Comparison of ENCODE assay signal across 8 cellular contexts in the genomic region with DNA sequence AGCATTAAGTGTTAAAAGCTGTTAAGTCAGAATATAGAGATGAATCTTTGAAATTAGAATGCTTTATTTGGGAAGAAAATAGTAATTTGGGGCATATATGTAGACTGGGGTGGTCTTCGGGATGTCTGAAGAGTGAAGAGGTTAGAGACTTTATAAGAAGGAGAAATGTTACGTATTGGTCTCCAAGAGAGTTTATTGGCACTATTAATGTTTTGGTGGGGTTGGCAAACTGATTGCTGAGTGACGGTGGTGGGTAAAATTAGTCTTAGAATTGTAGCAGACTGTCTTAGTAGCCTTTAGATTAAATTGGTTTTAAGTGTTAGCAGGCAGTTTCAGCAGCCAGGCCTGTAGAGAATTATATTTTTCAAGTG. TPM values are rescaled to one million over a fixed set of nuclear protein-coding genes. Genes with fewer than 3 reads are reported as not detected.
A peak's percentile ranks its signal among the peaks of the same experiment; 100 is the strongest.
DNase-seq lines count a peak whose midpoint lies in the region; ATAC-seq and TF ChIP-seq lines count a peak whose summit lies in the region.

No MANE protein-coding gene starts in this region.

- H3K36me3 ChIP-seq in NT2/D1 (ENCODE audit: insufficient read depth, insufficient read length, low read length) (no peaks in the 10 kb centered on the region), osteoblast (ENCODE audit: insufficient read depth, low read length) (no peaks in the 10 kb centered on the region)

- peak overlapping the region; percentile 97 for H3K27ac ChIP-seq in osteoblast (ENCODE audit: low read depth, low read length)

- ATAC-seq in HG03280 (IDR thresholded peaks at IDR 0.05; ENCODE audit: unreplicated experiment): no peak

- H3K4me3 ChIP-seq in NT2/D1 (ENCODE audit: insufficient read length, low read depth): peak overlapping the region; percentile 74
- peak overlapping the region; percentile 89 for H3K4me3 ChIP-seq in osteoblast (ENCODE audit: insufficient read depth, low read length)

- in situ Hi-C loops in Caki2 (cut with HindIII; ENCODE audit: low pct_unique_long_range_greater_than_20kb, low sequenced_read_pairs): no loop called here

- DNase-seq in Caki2 (ENCODE audit: low read depth): peak; percentile 7
- no peak for DNase-seq in NT2/D1 (ENCODE audit: low read depth, low spot score)
- no peak for DNase-seq in endothelial cell (ENCODE audit: low spot score)
- no peak for DNase-seq in osteoblast (ENCODE audit: insufficient read length, low spot score, missing footprints)
- no peak for DNase-seq in 8988T
- DNase-seq in CD1c-positive myeloid dendritic cell (ENCODE audit: extremely low spot score): no peak
- no peak for DNase-seq in nucleus accumbens (lab: John Stamatoyannopoulos, UW)

- peak overlapping the region; percentile 99 for H3K4me2 ChIP-seq in osteoblast (ENCODE audit: insufficient read depth, low read length)

- H3K9me3 Mint-ChIP-seq in endothelial cell (ENCODE audit: unreplicated experiment): no peaks in the 10 kb centered on the region

- H2AFZ ChIP-seq in osteoblast (ENCODE audit: low read length): peak overlapping the region; percentile 99

- H3K4me1 ChIP-seq in NT2/D1 (ENCODE audit: insufficient read depth, insufficient read length) (no peaks in the 10 kb centered on the region), osteoblast (ENCODE audit: insufficient read depth, low read length) (peaks cover 15% of the 10 kb centered on the region)

- no peaks in the 10 kb centered on the region for H3K27me3 ChIP-seq in NT2/D1 (ENCODE audit: insufficient read depth, insufficient read length)
- H3K27me3 ChIP-seq in osteoblast (ENCODE audit: insufficient read depth, low read length): peaks cover 4% of the 10 kb centered on the region

- no peak for TF ChIP-seq CTCF in endothelial cell (IDR thresholded peaks at IDR 0.05; ENCODE audit: unreplicated experiment)
- no peak for TF ChIP-seq CTCF in osteoblast (IDR thresholded peaks at IDR 0.05; ENCODE audit: extremely low read depth, low read depth, low read length)

- H4K20me1 ChIP-seq in osteoblast (ENCODE audit: insufficient read depth, low read length): no peaks in the 10 kb centered on the region

- peaks cover 6% of the 10 kb centered on the region for H3K27me3 Mint-ChIP-seq in endothelial cell (ENCODE audit: unreplicated experiment)

- no peaks in the 10 kb centered on the region for H3K9me3 ChIP-seq in NT2/D1 (ENCODE audit: insufficient read depth, low read length)
- H3K9me3 ChIP-seq in osteoblast (ENCODE audit: low read depth, low read length): no peaks in the 10 kb centered on the region

- peaks cover 15% of the 10 kb centered on the region for H3K4me1 Mint-ChIP-seq in endothelial cell (ENCODE audit: unreplicated experiment)

- H3K9ac ChIP-seq in NT2/D1 (ENCODE audit: insufficient read length, low read depth): no peak overlapping the region

- H3K27ac Mint-ChIP-seq in endothelial cell (ENCODE audit: unreplicated experiment): peak overlapping the region; percentile 95

- peaks cover 8% of the 10 kb centered on the region for H3K36me3 Mint-ChIP-seq in endothelial cell (ENCODE audit: low read depth, unreplicated experiment)

- no peaks in the 10 kb centered on the region for H3K79me2 ChIP-seq in osteoblast (ENCODE audit: insufficient read depth, low read length)

- H3K4me3 Mint-ChIP-seq in endothelial cell (ENCODE audit: unreplicated experiment): peak overlapping the region; percentile 94

RNA-seq across cellular contexts. Expression of a gene that starts 4.9 kb away (rescaled TPM):
- total RNA-seq in Caki2 (2014; rRNA removed; shearing (Covaris generic); ENCODE audit: low replicate concordance): 15.3 and 27.9 TPM in 2 replicates
- total RNA-seq in endothelial cell (ENCODE audit: unreplicated experiment): 3.1 TPM
- total RNA-seq in osteoblast: 5.1 and 6.2 TPM in 2 replicates
